ENCODE assay signal across 29 cellular contexts in genomic region chr5:119742311-119742710, GRCh38.
"Had no signal": no experiment of that assay in that cellular context is flagged by ENCODE, and none has a peak within 500 bp of the region (broad histone marks: within the 10 kb centered on the region; RNA-seq: fewer than 3 reads in every experiment).

No MANE protein-coding gene starts in this region.

- H3K27ac Mint-ChIP-seq: activated CD8-positive, alpha-beta memory T cell treated with anti-CD3 and anti-CD28 coated beads, Interleukin-2, amount 10 ng/mL, durations not matched to agents 7 days and 5 days; activated CD8-positive, alpha-beta T cell treated with anti-CD3 and anti-CD28 coated beads, Interleukin-2, amount 10 ng/mL, durations not matched to agents 7 days and 5 days; activated naive CD4-positive, alpha-beta T cell treated with anti-CD3 and anti-CD28 coated beads, Interleukin-2, amount 50 U/mL, for 24 hours; activated naive CD8-positive, alpha-beta T cell treated with anti-CD3 and anti-CD28 coated beads, Interleukin-2, amount 50 U/mL, for 24 hours; activated T-helper 2 cell treated with anti-CD3 and anti-CD28 coated beads, Interferon-gamma antibody, Interleukin-2, Interleukin-4, amounts not matched to agents 10 μg/mL and 5 μg/mL and 100 μg/mL, durations not matched to agents 14 hours and 24 hours and 36 hours; immature natural killer cell; naive thymus-derived CD8-positive, alpha-beta T cell; neural progenitor cell; T-helper 17 cell; WTC11 had no signal

- H3K4me3 ChIP-seq: heart left ventricle, neural progenitor cell, spleen, tibial nerve had no signal

- H3K27me3 ChIP-seq: heart left ventricle, neural progenitor cell, spleen, tibial nerve had no signal

- H3K9me3 Mint-ChIP-seq: activated naive CD4-positive, alpha-beta T cell treated with anti-CD3 and anti-CD28 coated beads, Interleukin-2, amount 50 U/mL, for 24 hours; activated naive CD8-positive, alpha-beta T cell treated with anti-CD3 and anti-CD28 coated beads, Interleukin-2, amount 50 U/mL, for 24 hours; activated T-helper 2 cell treated with anti-CD3 and anti-CD28 coated beads, Interferon-gamma antibody, Interleukin-2, Interleukin-4, amounts not matched to agents 10 μg/mL and 5 μg/mL and 100 μg/mL, durations not matched to agents 14 hours and 24 hours and 36 hours; central memory CD8-positive, alpha-beta T cell; immature natural killer cell; naive thymus-derived CD8-positive, alpha-beta T cell; neural progenitor cell; WTC11 had no signal

- H3K4me3 Mint-ChIP-seq: activated CD8-positive, alpha-beta memory T cell treated with anti-CD3 and anti-CD28 coated beads, Interleukin-2, amount 10 ng/mL, durations not matched to agents 7 days and 5 days; activated CD8-positive, alpha-beta T cell treated with anti-CD3 and anti-CD28 coated beads, Interleukin-2, amount 10 ng/mL, durations not matched to agents 7 days and 5 days; activated naive CD4-positive, alpha-beta T cell treated with anti-CD3 and anti-CD28 coated beads, Interleukin-2, amount 50 U/mL, for 24 hours; activated naive CD8-positive, alpha-beta T cell treated with anti-CD3 and anti-CD28 coated beads, Interleukin-2, amount 50 U/mL, for 24 hours; central memory CD8-positive, alpha-beta T cell; immature natural killer cell; naive thymus-derived CD8-positive, alpha-beta T cell; neural progenitor cell; T-helper 17 cell; WTC11 had no signal

- H3K27me3 Mint-ChIP-seq: activated CD8-positive, alpha-beta memory T cell treated with anti-CD3 and anti-CD28 coated beads, Interleukin-2, amount 10 ng/mL, durations not matched to agents 7 days and 5 days; activated naive CD4-positive, alpha-beta T cell treated with anti-CD3 and anti-CD28 coated beads, Interleukin-2, amount 50 U/mL, for 24 hours; activated naive CD8-positive, alpha-beta T cell treated with anti-CD3 and anti-CD28 coated beads, Interleukin-2, amount 50 U/mL, for 24 hours; central memory CD8-positive, alpha-beta T cell had no signal

- H3K4me1 Mint-ChIP-seq: activated CD8-positive, alpha-beta memory T cell treated with anti-CD3 and anti-CD28 coated beads, Interleukin-2, amount 10 ng/mL, durations not matched to agents 7 days and 5 days; activated naive CD4-positive, alpha-beta T cell treated with anti-CD3 and anti-CD28 coated beads, Interleukin-2, amount 50 U/mL, for 24 hours; activated naive CD8-positive, alpha-beta T cell treated with anti-CD3 and anti-CD28 coated beads, Interleukin-2, amount 50 U/mL, for 24 hours; central memory CD8-positive, alpha-beta T cell; immature natural killer cell; naive thymus-derived CD8-positive, alpha-beta T cell; neural progenitor cell; T-helper 17 cell had no signal

- ATAC-seq: activated CD8-positive, alpha-beta memory T cell treated with anti-CD3 and anti-CD28 coated beads, Interleukin-2, amount 10 ng/mL, durations not matched to agents 7 days and 5 days; activated CD8-positive, alpha-beta T cell treated with anti-CD3 and anti-CD28 coated beads, Interleukin-2, amount 10 ng/mL, durations not matched to agents 7 days and 5 days; activated naive CD8-positive, alpha-beta T cell treated with anti-CD3 and anti-CD28 coated beads, Interleukin-2, amount 50 U/mL, for 24 hours; heart left ventricle; naive thymus-derived CD8-positive, alpha-beta T cell; right cardiac atrium; T-helper 17 cell; WTC11 had no signal

- FAIRE-seq: endometrium, kidney had no signal

- H3K36me3 ChIP-seq: heart left ventricle, neural progenitor cell, spleen, tibial nerve had no signal

- H3K36me3 Mint-ChIP-seq: activated CD8-positive, alpha-beta memory T cell treated with anti-CD3 and anti-CD28 coated beads, Interleukin-2, amount 10 ng/mL, durations not matched to agents 7 days and 5 days; activated naive CD4-positive, alpha-beta T cell treated with anti-CD3 and anti-CD28 coated beads, Interleukin-2, amount 50 U/mL, for 24 hours; immature natural killer cell; naive thymus-derived CD8-positive, alpha-beta T cell; neural progenitor cell; WTC11 had no signal

- DNase-seq: activated CD4-positive, alpha-beta T cell treated with anti-CD3 and anti-CD28 coated beads for 1 hour; activated CD4-positive, alpha-beta T cell treated with anti-CD3 and anti-CD28 coated beads, Interleukin-2, amount 50 U/mL, for 1 hour; activated CD8-positive, alpha-beta memory T cell treated with anti-CD3 and anti-CD28 coated beads, Interleukin-2, amount 10 ng/mL, durations not matched to agents 7 days and 5 days; activated CD8-positive, alpha-beta T cell treated with anti-CD3 and anti-CD28 coated beads, Interleukin-2, amount 10 ng/mL, durations not matched to agents 7 days and 5 days; activated naive CD8-positive, alpha-beta T cell treated with anti-CD3 and anti-CD28 coated beads, Interleukin-2, amount 50 U/mL, for 24 hours; activated T-cell treated with anti-CD3 and anti-CD28 coated beads, Interleukin-2, amount 50 U/mL, for 48 hours; amygdala; effector CD8-positive, alpha-beta T cell; erythroblast; heart left ventricle; hypothalamus; immature natural killer cell; kidney; mesenchymal stem cell; naive thymus-derived CD8-positive, alpha-beta T cell; occipital lobe; posterior cingulate gyrus; right cardiac atrium; spleen; stimulated activated naive CD4-positive, alpha-beta T cell treated with Interleukin-2 at 50 U/mL for 16 hours; T-helper 17 cell; T1000 had no signal
